In the genomic region with DNA sequence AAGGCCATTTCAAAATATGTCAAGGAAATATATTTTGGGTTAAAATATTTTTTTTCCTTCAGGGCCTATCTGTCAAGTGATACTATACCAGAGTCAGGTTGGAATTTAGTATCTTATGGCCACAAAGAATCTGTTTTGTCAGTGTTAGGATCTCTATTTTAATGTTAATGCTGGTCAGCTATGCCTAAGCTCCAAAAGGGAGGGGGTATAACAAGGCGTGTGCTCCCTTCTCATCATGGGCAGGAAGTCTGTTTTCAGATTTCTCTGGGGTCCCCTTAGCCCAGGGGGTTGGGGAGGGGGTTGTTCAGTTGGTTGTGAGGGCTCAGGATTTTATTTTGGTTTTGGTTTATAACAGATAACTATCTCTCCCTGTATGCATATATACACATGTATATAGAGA, we compare ENCODE assay signal across 8 cellular contexts.
"Had no signal": no experiment of that assay in that cellular context is flagged by ENCODE, and none has a peak within 500 bp of the region (broad histone marks: within the 10 kb centered on the region; RNA-seq: fewer than 3 reads in every experiment).

No MANE protein-coding gene starts in this region.

- H3K4me2 ChIP-seq: KMS-11 had no signal

- H3K9ac ChIP-seq: GM23248, KMS-11 had no signal

- H3K4me3 ChIP-seq: GM23248 had no signal

- H3K4me3 Mint-ChIP-seq: H9, HFFc6, IgD-negative memory B cell had no signal

- H3K27ac Mint-ChIP-seq: HFFc6 had no signal

- H2AFZ ChIP-seq: GM23248 had no signal

- H3K27ac ChIP-seq: GM23248, KMS-11 had no signal

- ATAC-seq: HCT116, HepG2 had no signal

- DNase-seq: GM23248, H9, HFFc6, KBM-7 had no signal

- H3K36me3 Mint-ChIP-seq: IgD-negative memory B cell had no signal

- H3K4me1 Mint-ChIP-seq: IgD-negative memory B cell had no signal
